ENCODE assay signal across 10 cellular contexts in genomic region chr17:42512733-42513251, GRCh38. TPM values are rescaled to one million over a fixed set of nuclear protein-coding genes. Genes with fewer than 3 reads are reported as not detected.
DNase-seq lines count a peak whose midpoint lies in the region; ATAC-seq and TF ChIP-seq lines count a peak whose summit lies in the region.
"Had no signal": no experiment of that assay in that cellular context is flagged by ENCODE, and none has a peak within 500 bp of the region (broad histone marks: within the 10 kb centered on the region; RNA-seq: fewer than 3 reads in every experiment).

No MANE protein-coding gene starts in this region.

- TF ChIP-seq CTCF in RWPE1 (conservative IDR thresholded peaks at IDR 0.05; ENCODE audit: low read depth) (no peak), left lung (IDR thresholded peaks at IDR 0.05) (no peak), transverse colon (IDR thresholded peaks at IDR 0.05) (no peak)

- no peak for TF ChIP-seq POLR2A in transverse colon (IDR thresholded peaks at IDR 0.05)

- H3K27ac Mint-ChIP-seq in activated CD4-positive, alpha-beta T cell treated with anti-CD3 and anti-CD28 coated beads, Interleukin-2, amount 10 ng/mL, durations not matched to agents 24 days and 14 days = no peak overlapping the region

- no peaks in the 10 kb centered on the region for H3K27me3 Mint-ChIP-seq in activated CD4-positive, alpha-beta T cell treated with anti-CD3 and anti-CD28 coated beads, Interleukin-2, amount 10 ng/mL, durations not matched to agents 24 days and 14 days

- H3K4me3 Mint-ChIP-seq in activated CD4-positive, alpha-beta T cell treated with anti-CD3 and anti-CD28 coated beads, Interleukin-2, amount 10 ng/mL, durations not matched to agents 24 days and 14 days = no peak overlapping the region

- POLR2A ChIA-PET in RWPE1 (lab: Yijun Ruan, JAX; ENCODE audit: low non-redundant PET) = no interaction called here

- H3K36me3 ChIP-seq in left lung (peaks cover 0 to 93% of the 10 kb centered on the region in 2 donors), transverse colon (peaks cover 0 to 18% (median under 1%) of the 10 kb centered on the region in 4 donors)

- H3K9me3 ChIP-seq in left lung (no peaks in the 10 kb centered on the region), transverse colon (no peaks in the 10 kb centered on the region)

- H3K4me3 ChIP-seq in left lung = no peak overlapping the region
- H3K4me3 ChIP-seq in transverse colon = no peak overlapping the region
- H3K4me3 ChIP-seq: cardiac muscle cell had no signal

- peaks cover 10% of the 10 kb centered on the region for H3K4me1 Mint-ChIP-seq in activated CD4-positive, alpha-beta T cell treated with anti-CD3 and anti-CD28 coated beads, Interleukin-2, amount 10 ng/mL, durations not matched to agents 24 days and 14 days

- H3K9me3 Mint-ChIP-seq in activated CD4-positive, alpha-beta T cell treated with anti-CD3 and anti-CD28 coated beads, Interleukin-2, amount 10 ng/mL, durations not matched to agents 24 days and 14 days = no peaks in the 10 kb centered on the region

- DNase-seq in RWPE1 (ENCODE audit: low spot score) (no peak), left lung (no peak), transverse colon (no peak), NCI-H2029 (lab: John Stamatoyannopoulos, UW) (no peak)
- DNase-seq in activated CD4-positive, alpha-beta T cell treated with anti-CD3 and anti-CD28 coated beads, Interleukin-2, amount 10 ng/mL, durations not matched to agents 24 days and 14 days = no peak
- DNase-seq: DND-41, NCI-H69, T-helper 1 cell had no signal

- no peak for ATAC-seq in left lung
- ATAC-seq in HG03439 (IDR thresholded peaks at IDR 0.05; ENCODE audit: unreplicated experiment) = no peak

- TF ChIP-seq EP300 in transverse colon (IDR thresholded peaks at IDR 0.05; ENCODE audit: low read depth) = no peak

- in situ Hi-C loops in transverse colon (cut with MboI; ENCODE audit: low pct_ligation_motif_present in 1 of 4, low pct_unique_long_range_greater_than_20kb in 1 of 4, low sequenced_read_pairs in 3 of 4) = loop anchor here in 2 of 4 donors (5.0 to 25.0 kb wide), 4 partner anchors 85 to 200 kb away; partner anchors contain the start of gene CAVIN1 (in 1 of the 2)

- intact Hi-C loops in left lung (cut with DNase I) (no loop called here), transverse colon (cut with DNase I; ENCODE audit: low total_unique reads) (no loop called here)
- intact Hi-C loops in activated CD4-positive, alpha-beta T cell treated with anti-CD3 and anti-CD28 coated beads, Interleukin-2, amount 10 ng/mL, durations not matched to agents 24 days and 14 days (cut with micrococcal nuclease) = no loop called here

- peaks cover 10 to 11% of the 10 kb centered on the region in 2 donors for H3K4me1 ChIP-seq in left lung
- H3K4me1 ChIP-seq in transverse colon = peaks cover 2 to 26% (median 8%) of the 10 kb centered on the region in 4 donors

- peaks cover 5% of the 10 kb centered on the region for H3K36me3 Mint-ChIP-seq in activated CD4-positive, alpha-beta T cell treated with anti-CD3 and anti-CD28 coated beads, Interleukin-2, amount 10 ng/mL, durations not matched to agents 24 days and 14 days (ENCODE audit: low read depth)

- H3K27ac ChIP-seq in RWPE1 (peak overlapping the region; percentile 25; the same call in 1 of the 2 replicates), left lung (peak overlapping the region; percentile 55 to 60), transverse colon (peak overlapping the region; percentile 40 to 64 (median 46))
- H3K27ac ChIP-seq: cardiac muscle cell had no signal

- WGBS in transverse colon (ENCODE audit: low coverage in 1 of 2), 2 donors = 61% methylated on average over 6 of the region's 6 CpGs; no CpG with 5 or more reads in 1 of the 2 donors

- H3K27me3 ChIP-seq in left lung = no peaks in the 10 kb centered on the region
- H3K27me3 ChIP-seq in transverse colon = no peaks in the 10 kb centered on the region
- H3K27me3 ChIP-seq: cardiac muscle cell had no signal

- CTCF ChIA-PET in RWPE1 (lab: Yijun Ruan, JAX) = interaction anchor here (0.6 to 0.7 kb wide), 2 partner anchors 20 to 394 kb away, joined by 3 read pairs; no protein-coding TSS in a partner anchor

RNA-seq across cellular contexts. Expression of gene NAGLU, which starts 23.2 kb away (rescaled TPM):
- 10 to 100 TPM; 41.5 to 56.2 TPM for total RNA-seq in left lung
- 10 to 100 TPM; 35.4 to 95.7 (median 66.2) TPM for total RNA-seq in transverse colon
- 20.4 and 20.7 TPM in 2 replicates for total RNA-seq in activated CD4-positive, alpha-beta T cell treated with anti-CD3 and anti-CD28 coated beads, Interleukin-2, amount 10 ng/mL, durations not matched to agents 24 days and 14 days

RNA-seq across cellular contexts. Expression of gene HSD17B1, which starts 39.9 kb away (rescaled TPM):
- total RNA-seq in left lung (1 to 10 TPM; 1.2 to 1.7 TPM), transverse colon (1 to 10 TPM in 1 of 4 donors, under 1 TPM in 2, not detected in 1; 0.41 to 2.2 (median 0.95) TPM)
- total RNA-seq in activated CD4-positive, alpha-beta T cell treated with anti-CD3 and anti-CD28 coated beads, Interleukin-2, amount 10 ng/mL, durations not matched to agents 24 days and 14 days = 0.42 and 0.83 TPM in 2 replicates

RNA-seq across cellular contexts. Expression of gene COASY, which starts 49.2 kb away (rescaled TPM):
- total RNA-seq in left lung = 100 to 1,000 TPM in 1 of 2 donors, 10 to 100 TPM in 1; 66.5 to 116 TPM
- total RNA-seq in transverse colon = 10 to 100 TPM; 46.4 to 91.7 (median 57.6) TPM
- 97.7 and 109 TPM in 2 replicates for total RNA-seq in activated CD4-positive, alpha-beta T cell treated with anti-CD3 and anti-CD28 coated beads, Interleukin-2, amount 10 ng/mL, durations not matched to agents 24 days and 14 days

RNA-seq across cellular contexts. Expression of gene MLX, which starts 54.1 kb away (rescaled TPM):
- total RNA-seq in left lung = 10 to 100 TPM; 56.3 to 73.7 TPM
- 100 to 1,000 TPM in 3 of 4 donors, 10 to 100 TPM in 1; 81.3 to 191 (median 143) TPM for total RNA-seq in transverse colon
- 67.8 and 72.6 TPM in 2 replicates for total RNA-seq in activated CD4-positive, alpha-beta T cell treated with anti-CD3 and anti-CD28 coated beads, Interleukin-2, amount 10 ng/mL, durations not matched to agents 24 days and 14 days

RNA-seq across cellular contexts. Expression of gene ATP6V0A1, which starts 54.1 kb away (rescaled TPM):
- total RNA-seq in left lung (100 to 1,000 TPM in 1 of 2 donors, 10 to 100 TPM in 1; 95.9 to 103 TPM), transverse colon (100 to 1,000 TPM in 2 of 4 donors, 10 to 100 TPM in 2; 91.8 to 313 (median 115) TPM)
- 16.9 and 18.8 TPM in 2 replicates for total RNA-seq in activated CD4-positive, alpha-beta T cell treated with anti-CD3 and anti-CD28 coated beads, Interleukin-2, amount 10 ng/mL, durations not matched to agents 24 days and 14 days
